Comparison of ENCODE assay signal across 2 cellular contexts in genomic region chr19:35075202-35076025, GRCh38.
TF ChIP-seq lines count a peak whose summit lies in the region.

No MANE protein-coding gene starts in this region.

TF ChIP-seq in HEK293, 187 proteins besides CTCF, POLR2A, EP300 and RAD21:
- TF ChIP-seq ZNF311 (tag by site-specific recombination; IDR thresholded peaks at IDR 0.05; ENCODE audit: borderline replicate concordance) (0 out of 2 replicates have a peak, but pooled peaks have one; percentile 9), ZBTB7A (tag by site-specific recombination; IDR thresholded peaks at IDR 0.05; ENCODE audit: low read depth) (0 out of 2 replicates have a peak, but pooled peaks have one; percentile 33), ZNF416 (tag by site-specific recombination; IDR thresholded peaks at IDR 0.05) (no peak), ZFP3 (tag by site-specific recombination; IDR thresholded peaks at IDR 0.05; ENCODE audit: low read depth) (no peak), ZBTB11 (tag by site-specific recombination; conservative IDR thresholded peaks at IDR 0.05; ENCODE audit: low read depth) (no peak), ZNF513 (tag by site-specific recombination; IDR thresholded peaks at IDR 0.05) (no peak), SALL2 (tag by site-specific recombination; IDR thresholded peaks at IDR 0.05; ENCODE audit: borderline replicate concordance) (peak; percentile 61; the same call in 1 of the 2 replicates), ZNF776 (tag by site-specific recombination; IDR thresholded peaks at IDR 0.05; ENCODE audit: borderline replicate concordance) (0 out of 2 replicates have a peak, but pooled peaks have one; percentile 19), ZNF202 (tag by site-specific recombination; IDR thresholded peaks at IDR 0.05; ENCODE audit: borderline replicate concordance) (0 out of 2 replicates have a peak, but pooled peaks have one; percentile 75), ZIC2 (tag by site-specific recombination; IDR thresholded peaks at IDR 0.05) (0 out of 2 replicates have a peak, but pooled peaks have one; percentile 11), ZNF341 (tag by site-specific recombination; IDR thresholded peaks at IDR 0.05; ENCODE audit: low read depth) (no peak), ZNF544 (tag by site-specific recombination; IDR thresholded peaks at IDR 0.05) (peak; percentile 32; the same call in 1 of the 2 replicates), ZNF366 (tag by site-specific recombination; conservative IDR thresholded peaks at IDR 0.05) (peak; percentile 87), ZNF558 (tag by site-specific recombination; IDR thresholded peaks at IDR 0.05) (no peak), ZNF768 (tag by site-specific recombination; IDR thresholded peaks at IDR 0.05) (no peak), PRDM1 (tag by site-specific recombination; IDR thresholded peaks at IDR 0.05) (peak; percentile 84), GLIS2 (tag by site-specific recombination; IDR thresholded peaks at IDR 0.05) (peak; percentile 32; the same call in 1 of the 2 replicates), ZNF830 (tag by site-specific recombination; IDR thresholded peaks at IDR 0.05; ENCODE audit: low read depth) (no peak), WT1 (tag by site-specific recombination; IDR thresholded peaks at IDR 0.05) (no peak), ZBTB48 (tag by site-specific recombination; IDR thresholded peaks at IDR 0.05) (no peak), ZSCAN30 (tag by site-specific recombination; IDR thresholded peaks at IDR 0.05) (no peak), ZBTB44 (tag by site-specific recombination; IDR thresholded peaks at IDR 0.05) (no peak), ZFP41 (tag by site-specific recombination; IDR thresholded peaks at IDR 0.05; ENCODE audit: borderline replicate concordance) (no peak)

TF ChIP-seq in H1, 55 proteins besides CTCF, POLR2A, EP300 and RAD21:
- no peak for TF ChIP-seq RBBP5 (IDR thresholded peaks at IDR 0.05; ENCODE audit: borderline replicate concordance, low read depth, low read length)
- no peak for TF ChIP-seq ATF3 (IDR thresholded peaks at IDR 0.05; ENCODE audit: insufficient read depth, low read depth, low read length)
- TF ChIP-seq EZH2 (IDR thresholded peaks at IDR 0.05; ENCODE audit: low read depth, low read length, severe bottlenecking) = no peak
- TF ChIP-seq GABPA (IDR thresholded peaks at IDR 0.05; ENCODE audit: borderline replicate concordance, insufficient read depth, low read length) = no peak
